Comparison of ENCODE assay signal across 13 cellular contexts in genomic region chr10:32927750-32928149, GRCh38.
"Had no signal": no experiment of that assay in that cellular context is flagged by ENCODE, and none has a peak within 500 bp of the region (broad histone marks: within the 10 kb centered on the region; RNA-seq: fewer than 3 reads in every experiment).

No MANE protein-coding gene starts in this region.

- H3K27ac ChIP-seq: foreskin keratinocyte, spleen, tibial artery, upper lobe of right lung had no signal

- H3K27me3 ChIP-seq: foreskin keratinocyte, spleen, tibial artery, upper lobe of right lung had no signal

- H3K9me3 ChIP-seq: spleen, tibial artery, upper lobe of right lung had no signal

- H3K4me3 ChIP-seq: spleen, tibial artery, upper lobe of right lung had no signal

- H3K4me1 ChIP-seq: foreskin keratinocyte, upper lobe of right lung had no signal

- DNase-seq: effector memory CD8-positive, alpha-beta T cell; foreskin keratinocyte; naive thymus-derived CD4-positive, alpha-beta T cell; nephron progenitor cell; posterior cingulate gyrus; spleen; stimulated activated CD4-positive, alpha-beta T cell treated with anti-CD3 and anti-CD28 coated beads, Interleukin-15, amount 100 ng/mL, for 24 hours; stimulated activated CD4-positive, alpha-beta T cell treated with anti-CD3 and anti-CD28 coated beads, Interleukin-1b, Interleukin-23, amount 100 ng/mL, for 48 hours; stimulated activated CD4-positive, alpha-beta T cell treated with anti-CD3 and anti-CD28 coated beads, Interleukin-4, amount 100 ng/mL, for 24 hours; tibial artery; upper lobe of right lung had no signal

- ATAC-seq: effector memory CD8-positive, alpha-beta T cell; foreskin keratinocyte; naive thymus-derived CD4-positive, alpha-beta T cell; sciatic nerve; stimulated activated memory B cell treated with anti-CD40 and anti-IgM and Interleukin-4, amounts not matched to agents 10 μg/mL and 1 μg/mL and 100 μg/mL, for 72 hours; upper lobe of right lung had no signal
